ENCODE assay signal across 1 cellular context in the genomic region with DNA sequence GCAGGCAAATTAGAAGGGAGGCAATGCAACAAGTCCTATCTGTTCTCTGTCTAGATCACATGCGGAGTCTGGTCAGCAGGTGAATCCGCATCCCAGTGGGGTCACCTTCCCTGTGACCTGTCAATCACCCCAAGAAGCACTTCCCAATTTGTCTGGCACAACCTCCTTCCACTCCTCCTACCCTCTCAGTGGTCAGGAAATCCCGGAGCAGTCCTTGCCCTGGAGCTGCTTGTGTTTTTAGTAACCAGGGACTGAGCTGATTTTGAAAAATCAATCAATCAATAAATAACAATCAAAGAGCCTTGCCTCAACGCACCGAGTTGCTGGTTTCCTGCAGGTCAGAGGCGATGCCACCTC.
TF ChIP-seq lines count a peak whose summit lies in the region.

No MANE protein-coding gene starts in this region.

TF ChIP-seq in WTC11, 78 proteins besides CTCF, POLR2A, EP300 and RAD21 (continued from another document):
- TF ChIP-seq NR3C1 (CRISPR knock-in tag; conservative IDR thresholded peaks at IDR 0.05; ENCODE audit: low read depth) = no peak
- no peak for TF ChIP-seq ZNF423 (CRISPR knock-in tag; IDR thresholded peaks at IDR 0.05)
- TF ChIP-seq, protein P1, sequence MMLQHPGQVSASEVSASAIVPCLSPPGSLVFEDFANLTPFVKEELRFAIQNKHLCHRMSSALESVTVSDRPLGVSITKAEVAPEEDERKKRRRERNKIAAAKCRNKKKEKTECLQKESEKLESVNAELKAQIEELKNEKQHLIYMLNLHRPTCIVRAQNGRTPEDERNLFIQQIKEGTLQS (CRISPR knock-in tag; conservative IDR thresholded peaks at IDR 0.05) = no peak
- TF ChIP-seq TCF7 (CRISPR knock-in tag; IDR thresholded peaks at IDR 0.05; ENCODE audit: low read depth) = no peak
- TF ChIP-seq, protein P2, sequence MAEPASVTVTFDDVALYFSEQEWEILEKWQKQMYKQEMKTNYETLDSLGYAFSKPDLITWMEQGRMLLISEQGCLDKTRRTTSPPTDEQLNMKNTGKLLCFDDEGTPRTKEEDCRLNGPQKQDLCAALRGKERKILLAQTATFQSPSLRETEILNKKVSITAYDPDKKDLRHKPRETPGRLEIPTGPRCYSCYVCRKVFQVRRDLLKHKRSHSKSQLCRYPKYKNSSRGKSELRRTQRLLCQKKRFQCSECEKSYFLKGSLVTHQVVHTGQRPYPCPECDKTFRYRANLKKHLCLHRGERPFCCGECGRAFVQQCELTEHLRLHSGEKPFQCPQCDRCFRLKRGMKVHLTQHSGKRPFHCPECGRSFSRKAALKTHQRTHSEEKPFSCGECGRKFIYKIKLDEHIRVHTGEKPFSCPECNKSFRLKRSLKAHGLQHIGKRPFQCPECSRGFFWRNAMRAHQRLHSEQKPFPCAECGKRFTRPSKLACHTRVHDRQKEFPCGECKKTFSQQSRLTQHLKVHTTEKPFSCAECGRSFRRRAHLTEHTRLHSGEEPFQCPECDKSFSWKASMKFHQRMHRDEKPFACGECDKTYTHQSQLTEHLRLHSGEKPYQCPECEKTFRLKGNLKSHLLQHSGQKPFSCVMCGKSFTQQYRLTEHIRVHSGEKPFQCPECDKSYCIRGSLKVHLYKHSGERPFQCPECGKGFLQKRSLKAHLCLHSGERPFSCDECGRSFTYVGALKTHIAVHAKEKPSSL (CRISPR knock-in tag; conservative IDR thresholded peaks at IDR 0.05) = no peak
- TF ChIP-seq, protein P3, sequence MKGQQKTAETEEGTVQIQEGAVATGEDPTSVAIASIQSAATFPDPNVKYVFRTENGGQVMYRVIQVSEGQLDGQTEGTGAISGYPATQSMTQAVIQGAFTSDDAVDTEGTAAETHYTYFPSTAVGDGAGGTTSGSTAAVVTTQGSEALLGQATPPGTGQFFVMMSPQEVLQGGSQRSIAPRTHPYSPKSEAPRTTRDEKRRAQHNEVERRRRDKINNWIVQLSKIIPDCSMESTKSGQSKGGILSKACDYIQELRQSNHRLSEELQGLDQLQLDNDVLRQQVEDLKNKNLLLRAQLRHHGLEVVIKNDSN (CRISPR knock-in tag; IDR thresholded peaks at IDR 0.05) = peak; percentile 14; the same call in 1 of the 2 replicates
- TF ChIP-seq, protein P4, sequence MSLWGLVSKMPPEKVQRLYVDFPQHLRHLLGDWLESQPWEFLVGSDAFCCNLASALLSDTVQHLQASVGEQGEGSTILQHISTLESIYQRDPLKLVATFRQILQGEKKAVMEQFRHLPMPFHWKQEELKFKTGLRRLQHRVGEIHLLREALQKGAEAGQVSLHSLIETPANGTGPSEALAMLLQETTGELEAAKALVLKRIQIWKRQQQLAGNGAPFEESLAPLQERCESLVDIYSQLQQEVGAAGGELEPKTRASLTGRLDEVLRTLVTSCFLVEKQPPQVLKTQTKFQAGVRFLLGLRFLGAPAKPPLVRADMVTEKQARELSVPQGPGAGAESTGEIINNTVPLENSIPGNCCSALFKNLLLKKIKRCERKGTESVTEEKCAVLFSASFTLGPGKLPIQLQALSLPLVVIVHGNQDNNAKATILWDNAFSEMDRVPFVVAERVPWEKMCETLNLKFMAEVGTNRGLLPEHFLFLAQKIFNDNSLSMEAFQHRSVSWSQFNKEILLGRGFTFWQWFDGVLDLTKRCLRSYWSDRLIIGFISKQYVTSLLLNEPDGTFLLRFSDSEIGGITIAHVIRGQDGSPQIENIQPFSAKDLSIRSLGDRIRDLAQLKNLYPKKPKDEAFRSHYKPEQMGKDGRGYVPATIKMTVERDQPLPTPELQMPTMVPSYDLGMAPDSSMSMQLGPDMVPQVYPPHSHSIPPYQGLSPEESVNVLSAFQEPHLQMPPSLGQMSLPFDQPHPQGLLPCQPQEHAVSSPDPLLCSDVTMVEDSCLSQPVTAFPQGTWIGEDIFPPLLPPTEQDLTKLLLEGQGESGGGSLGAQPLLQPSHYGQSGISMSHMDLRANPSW (CRISPR knock-in tag; conservative IDR thresholded peaks at IDR 0.05; ENCODE audit: low read depth) = no peak
- TF ChIP-seq, protein P5, sequence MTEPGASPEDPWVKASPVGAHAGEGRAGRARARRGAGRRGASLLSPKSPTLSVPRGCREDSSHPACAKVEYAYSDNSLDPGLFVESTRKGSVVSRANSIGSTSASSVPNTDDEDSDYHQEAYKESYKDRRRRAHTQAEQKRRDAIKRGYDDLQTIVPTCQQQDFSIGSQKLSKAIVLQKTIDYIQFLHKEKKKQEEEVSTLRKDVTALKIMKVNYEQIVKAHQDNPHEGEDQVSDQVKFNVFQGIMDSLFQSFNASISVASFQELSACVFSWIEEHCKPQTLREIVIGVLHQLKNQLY (CRISPR knock-in tag; IDR thresholded peaks at IDR 0.05) = no peak
- TF ChIP-seq, protein P6, sequence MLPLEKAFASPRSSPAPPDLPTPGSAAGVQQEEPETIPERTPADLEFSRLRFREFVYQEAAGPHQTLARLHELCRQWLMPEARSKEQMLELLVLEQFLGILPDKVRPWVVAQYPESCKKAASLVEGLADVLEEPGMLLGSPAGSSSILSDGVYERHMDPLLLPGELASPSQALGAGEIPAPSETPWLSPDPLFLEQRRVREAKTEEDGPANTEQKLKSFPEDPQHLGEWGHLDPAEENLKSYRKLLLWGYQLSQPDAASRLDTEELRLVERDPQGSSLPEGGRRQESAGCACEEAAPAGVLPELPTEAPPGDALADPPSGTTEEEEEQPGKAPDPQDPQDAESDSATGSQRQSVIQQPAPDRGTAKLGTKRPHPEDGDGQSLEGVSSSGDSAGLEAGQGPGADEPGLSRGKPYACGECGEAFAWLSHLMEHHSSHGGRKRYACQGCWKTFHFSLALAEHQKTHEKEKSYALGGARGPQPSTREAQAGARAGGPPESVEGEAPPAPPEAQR (CRISPR knock-in tag; IDR thresholded peaks at IDR 0.05) = no peak
- TF ChIP-seq, protein P7, sequence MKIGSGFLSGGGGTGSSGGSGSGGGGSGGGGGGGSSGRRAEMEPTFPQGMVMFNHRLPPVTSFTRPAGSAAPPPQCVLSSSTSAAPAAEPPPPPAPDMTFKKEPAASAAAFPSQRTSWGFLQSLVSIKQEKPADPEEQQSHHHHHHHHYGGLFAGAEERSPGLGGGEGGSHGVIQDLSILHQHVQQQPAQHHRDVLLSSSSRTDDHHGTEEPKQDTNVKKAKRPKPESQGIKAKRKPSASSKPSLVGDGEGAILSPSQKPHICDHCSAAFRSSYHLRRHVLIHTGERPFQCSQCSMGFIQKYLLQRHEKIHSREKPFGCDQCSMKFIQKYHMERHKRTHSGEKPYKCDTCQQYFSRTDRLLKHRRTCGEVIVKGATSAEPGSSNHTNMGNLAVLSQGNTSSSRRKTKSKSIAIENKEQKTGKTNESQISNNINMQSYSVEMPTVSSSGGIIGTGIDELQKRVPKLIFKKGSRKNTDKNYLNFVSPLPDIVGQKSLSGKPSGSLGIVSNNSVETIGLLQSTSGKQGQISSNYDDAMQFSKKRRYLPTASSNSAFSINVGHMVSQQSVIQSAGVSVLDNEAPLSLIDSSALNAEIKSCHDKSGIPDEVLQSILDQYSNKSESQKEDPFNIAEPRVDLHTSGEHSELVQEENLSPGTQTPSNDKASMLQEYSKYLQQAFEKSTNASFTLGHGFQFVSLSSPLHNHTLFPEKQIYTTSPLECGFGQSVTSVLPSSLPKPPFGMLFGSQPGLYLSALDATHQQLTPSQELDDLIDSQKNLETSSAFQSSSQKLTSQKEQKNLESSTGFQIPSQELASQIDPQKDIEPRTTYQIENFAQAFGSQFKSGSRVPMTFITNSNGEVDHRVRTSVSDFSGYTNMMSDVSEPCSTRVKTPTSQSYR (CRISPR knock-in tag; IDR thresholded peaks at IDR 0.05) = no peak
- TF ChIP-seq SOX15 (CRISPR knock-in tag; IDR thresholded peaks at IDR 0.05) = no peak
